ENCODE assay signal across 22 cellular contexts in genomic region chr9:89165880-89166279, GRCh38. TPM values are rescaled to one million over a fixed set of nuclear protein-coding genes. Genes with fewer than 3 reads are reported as not detected.
"Had no signal": no experiment of that assay in that cellular context is flagged by ENCODE, and none has a peak within 500 bp of the region (broad histone marks: within the 10 kb centered on the region; RNA-seq: fewer than 3 reads in every experiment).

No MANE protein-coding gene starts in this region.

- H3K4me3 ChIP-seq: K562, SJSA1, SK-N-MC had no signal

- H3K9me3 Mint-ChIP-seq: IgD-negative memory B cell had no signal

- H3K9me3 ChIP-seq: SJSA1 had no signal

- DNase-seq: Kasumi-1, MM.1S, NCI-H1092 treated with DMSO at 0.1 percent for 48 hours, NCI-H1436, NCI-H187, NCI-H2029, NCI-H2081 treated with DMSO at 0.1 percent for 48 hours, NCI-H2171, NCI-H226, NCI-H446, NCI-H510A, NCI-H524 treated with DMSO at 0.1 percent for 48 hours, NCI-H69, NCI-H774, Right ventricle myocardium superior, RPMI8226, SIG-M5 had no signal

- H3K36me3 Mint-ChIP-seq: IgD-negative memory B cell had no signal

- H3K4me3 Mint-ChIP-seq: IgD-negative memory B cell had no signal

- H3K27ac Mint-ChIP-seq: IgD-negative memory B cell had no signal

- H3K36me3 ChIP-seq: SJSA1 had no signal

- H3K4me1 ChIP-seq: SJSA1 had no signal

- H3K27me3 ChIP-seq: SJSA1 had no signal

- H3K27ac ChIP-seq: KMS-11, SJSA1, SK-N-MC had no signal

- ATAC-seq: K562 had no signal

RNA-seq across cellular contexts. Expression of gene SHC3, which starts 12.7 kb away (rescaled TPM):
- total RNA-seq: K562 had no signal
- polyA plus RNA-seq: IgD-negative memory B cell, K562 had no signal
